In the genomic region with DNA sequence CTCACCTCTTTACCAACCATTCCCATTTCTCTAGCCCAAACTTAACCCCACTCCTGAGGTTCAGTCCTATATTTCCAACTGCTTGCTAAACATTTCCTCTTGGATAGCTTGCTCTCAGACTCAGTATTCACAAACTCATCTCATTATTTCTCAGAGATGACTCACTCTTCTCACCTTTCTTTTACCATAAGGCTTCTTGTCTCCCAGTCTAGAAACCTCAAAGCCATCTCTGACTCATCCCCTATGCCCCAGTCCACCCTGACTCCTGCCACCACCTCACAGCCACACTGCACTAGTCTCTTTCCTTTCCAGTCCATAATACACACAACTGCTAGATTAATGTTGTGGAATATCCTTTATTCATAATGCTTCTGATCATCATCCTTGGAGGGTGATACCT, we compare ENCODE assay signal across 10 cellular contexts.
DNase-seq lines count a peak whose midpoint lies in the region; ATAC-seq and TF ChIP-seq lines count a peak whose summit lies in the region.
"Had no signal": no experiment of that assay in that cellular context is flagged by ENCODE, and none has a peak within 500 bp of the region (broad histone marks: within the 10 kb centered on the region; RNA-seq: fewer than 3 reads in every experiment).

No MANE protein-coding gene starts in this region.

- no peaks in the 10 kb centered on the region for H3F3A ChIP-seq in MM.1S (ENCODE audit: insufficient read depth, low read length)

- no peaks in the 10 kb centered on the region for H3K9me2 ChIP-seq in MM.1S (replicated peaks; ENCODE audit: insufficient read depth, low read length)

- H3K4me2 ChIP-seq in MM.1S (ENCODE audit: low read depth, low read length), result no peak overlapping the region

- H3K9ac ChIP-seq in MM.1S (ENCODE audit: low read length), result no peak overlapping the region

- H2AFZ ChIP-seq in MM.1S (ENCODE audit: low read length), result no peak overlapping the region

- DNase-seq in epithelial cell of esophagus (ENCODE audit: low read depth) (peak; percentile 75), GM10266 (ENCODE audit: extremely low spot score) (no peak), NCI-H1105 treated with DMSO at 0.1 percent for 48 hours (lab: John Stamatoyannopoulos, UW) (no peak), MM.1S (no peak), HAP-1 (ENCODE audit: low spot score in 2 of 2) (no peak)
- DNase-seq: MV-4-11, WERI-Rb-1 had no signal

- ATAC-seq in GM18502 (IDR thresholded peaks at IDR 0.05; ENCODE audit: poor library complexity, unreplicated experiment) (peak; percentile 93), GM21723 (IDR thresholded peaks at IDR 0.05; ENCODE audit: unreplicated experiment) (peak; percentile 80), HG03565 (IDR thresholded peaks at IDR 0.05; ENCODE audit: unreplicated experiment) (peak; percentile 95)

- in situ Hi-C loops in HAP-1 (cut with MboI; ENCODE audit: low sequenced_read_pairs), result no loop called here

- no peak for TF ChIP-seq CTCF in epithelial cell of esophagus (IDR thresholded peaks at IDR 0.05; ENCODE audit: insufficient read depth, low read depth, low read length, missing control alignments)
- no peak for TF ChIP-seq CTCF in GM10266 (IDR thresholded peaks at IDR 0.05; ENCODE audit: control insufficient read depth, insufficient read depth, low read depth, missing control alignments)
- no peak for TF ChIP-seq CTCF in MM.1S (IDR thresholded peaks at IDR 0.05; ENCODE audit: low read length)

- H3K27ac ChIP-seq in MM.1S (ENCODE audit: low read length), result no peak overlapping the region
- H3K27ac ChIP-seq: WERI-Rb-1 had no signal

- no peaks in the 10 kb centered on the region for H3K79me2 ChIP-seq in MM.1S (ENCODE audit: low read length)

- no peaks in the 10 kb centered on the region for H3K27me3 ChIP-seq in MM.1S (replicated peaks; ENCODE audit: insufficient read depth, low read length)
- H3K27me3 ChIP-seq in HAP-1 (ENCODE audit: low read depth), result peaks cover 11% of the 10 kb centered on the region

- H3K9me3 ChIP-seq in MM.1S (replicated peaks; ENCODE audit: insufficient read depth, low read length) (no peaks in the 10 kb centered on the region), HAP-1 (no peaks in the 10 kb centered on the region)

- H3K4me3 ChIP-seq in epithelial cell of esophagus (ENCODE audit: low read length) (no peak overlapping the region), MM.1S (ENCODE audit: low read length) (no peak overlapping the region), HAP-1 (no peak overlapping the region)

- no peaks in the 10 kb centered on the region for H3K4me1 ChIP-seq in MM.1S (ENCODE audit: low read length)
- no peaks in the 10 kb centered on the region for H3K4me1 ChIP-seq in HAP-1

- H3K36me3 ChIP-seq in MM.1S (replicated peaks; ENCODE audit: insufficient read depth, low read length) (no peaks in the 10 kb centered on the region), HAP-1 (replicated peaks) (no peaks in the 10 kb centered on the region)
- H3K36me3 ChIP-seq: WERI-Rb-1 had no signal

- no peaks in the 10 kb centered on the region for H4K20me1 ChIP-seq in MM.1S (ENCODE audit: insufficient read depth, low read length)
